ENCODE assay signal across 1 cellular context in the genomic region with DNA sequence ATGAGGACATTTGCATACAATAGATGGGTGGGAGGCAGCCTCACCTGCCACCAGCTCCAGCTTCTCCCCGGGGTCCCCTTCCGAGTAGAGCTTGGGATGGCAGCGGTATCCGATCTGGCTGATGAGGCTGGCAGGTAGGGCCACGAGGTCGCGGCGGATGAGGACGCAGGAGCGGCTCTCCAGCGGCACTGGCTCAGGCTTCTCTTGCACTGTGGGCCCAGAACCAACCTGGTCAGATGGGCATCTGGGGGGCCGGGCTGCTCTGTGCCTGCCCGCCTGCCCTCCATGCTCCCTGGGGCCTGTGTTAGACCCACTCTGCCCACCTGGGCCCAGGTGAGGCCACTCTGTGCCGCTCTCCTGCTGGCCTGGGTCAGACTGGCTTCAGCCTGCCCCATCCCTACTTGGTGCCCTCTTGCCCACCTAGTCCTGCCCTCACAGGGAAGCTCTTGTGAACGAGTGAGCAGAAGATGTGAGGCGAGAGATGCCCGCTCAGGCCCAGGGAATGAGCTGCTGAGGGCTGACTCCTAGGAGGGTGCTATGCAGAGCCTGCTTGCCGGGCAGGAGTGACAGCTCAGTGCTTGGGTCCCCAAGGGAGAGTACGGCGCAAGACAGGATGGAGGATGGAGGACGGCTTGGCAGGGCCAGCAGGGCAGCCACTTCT.
TF ChIP-seq lines count a peak whose summit lies in the region.

No MANE protein-coding gene starts in this region.

TF ChIP-seq in H1, 55 proteins besides CTCF, POLR2A, EP300 and RAD21:
- TF ChIP-seq, protein P1, sequence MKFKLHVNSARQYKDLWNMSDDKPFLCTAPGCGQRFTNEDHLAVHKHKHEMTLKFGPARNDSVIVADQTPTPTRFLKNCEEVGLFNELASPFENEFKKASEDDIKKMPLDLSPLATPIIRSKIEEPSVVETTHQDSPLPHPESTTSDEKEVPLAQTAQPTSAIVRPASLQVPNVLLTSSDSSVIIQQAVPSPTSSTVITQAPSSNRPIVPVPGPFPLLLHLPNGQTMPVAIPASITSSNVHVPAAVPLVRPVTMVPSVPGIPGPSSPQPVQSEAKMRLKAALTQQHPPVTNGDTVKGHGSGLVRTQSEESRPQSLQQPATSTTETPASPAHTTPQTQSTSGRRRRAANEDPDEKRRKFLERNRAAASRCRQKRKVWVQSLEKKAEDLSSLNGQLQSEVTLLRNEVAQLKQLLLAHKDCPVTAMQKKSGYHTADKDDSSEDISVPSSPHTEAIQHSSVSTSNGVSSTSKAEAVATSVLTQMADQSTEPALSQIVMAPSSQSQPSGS (IDR thresholded peaks at IDR 0.05; ENCODE audit: low read length): no peak
- TF ChIP-seq CBX5 (IDR thresholded peaks at IDR 0.05; ENCODE audit: low read depth, low read length) (no peak), SP2 (IDR thresholded peaks at IDR 0.05; ENCODE audit: low read length) (no peak), HDAC2 (IDR thresholded peaks at IDR 0.05; ENCODE audit: borderline replicate concordance in 1 of 2, low read depth in 2 of 2, low read length in 2 of 2) (no peak), CREB1 (IDR thresholded peaks at IDR 0.05) (no peak), BCL11A (IDR thresholded peaks at IDR 0.05; ENCODE audit: low read depth in 2 of 2, low read length in 2 of 2) (no peak), EGR1 (IDR thresholded peaks at IDR 0.05; ENCODE audit: borderline replicate concordance, low read depth, low read length) (no peak), POLR2AphosphoS5 (IDR thresholded peaks at IDR 0.05; ENCODE audit: low read depth, low read length) (no peak), RBBP5 (IDR thresholded peaks at IDR 0.05; ENCODE audit: borderline replicate concordance, low read depth, low read length) (no peak), FOSL1 (IDR thresholded peaks at IDR 0.05; ENCODE audit: insufficient read depth, low read depth, low read length) (no peak), SP1 (IDR thresholded peaks at IDR 0.05; ENCODE audit: low read depth, low read length) (no peak)
- TF ChIP-seq, protein P2, sequence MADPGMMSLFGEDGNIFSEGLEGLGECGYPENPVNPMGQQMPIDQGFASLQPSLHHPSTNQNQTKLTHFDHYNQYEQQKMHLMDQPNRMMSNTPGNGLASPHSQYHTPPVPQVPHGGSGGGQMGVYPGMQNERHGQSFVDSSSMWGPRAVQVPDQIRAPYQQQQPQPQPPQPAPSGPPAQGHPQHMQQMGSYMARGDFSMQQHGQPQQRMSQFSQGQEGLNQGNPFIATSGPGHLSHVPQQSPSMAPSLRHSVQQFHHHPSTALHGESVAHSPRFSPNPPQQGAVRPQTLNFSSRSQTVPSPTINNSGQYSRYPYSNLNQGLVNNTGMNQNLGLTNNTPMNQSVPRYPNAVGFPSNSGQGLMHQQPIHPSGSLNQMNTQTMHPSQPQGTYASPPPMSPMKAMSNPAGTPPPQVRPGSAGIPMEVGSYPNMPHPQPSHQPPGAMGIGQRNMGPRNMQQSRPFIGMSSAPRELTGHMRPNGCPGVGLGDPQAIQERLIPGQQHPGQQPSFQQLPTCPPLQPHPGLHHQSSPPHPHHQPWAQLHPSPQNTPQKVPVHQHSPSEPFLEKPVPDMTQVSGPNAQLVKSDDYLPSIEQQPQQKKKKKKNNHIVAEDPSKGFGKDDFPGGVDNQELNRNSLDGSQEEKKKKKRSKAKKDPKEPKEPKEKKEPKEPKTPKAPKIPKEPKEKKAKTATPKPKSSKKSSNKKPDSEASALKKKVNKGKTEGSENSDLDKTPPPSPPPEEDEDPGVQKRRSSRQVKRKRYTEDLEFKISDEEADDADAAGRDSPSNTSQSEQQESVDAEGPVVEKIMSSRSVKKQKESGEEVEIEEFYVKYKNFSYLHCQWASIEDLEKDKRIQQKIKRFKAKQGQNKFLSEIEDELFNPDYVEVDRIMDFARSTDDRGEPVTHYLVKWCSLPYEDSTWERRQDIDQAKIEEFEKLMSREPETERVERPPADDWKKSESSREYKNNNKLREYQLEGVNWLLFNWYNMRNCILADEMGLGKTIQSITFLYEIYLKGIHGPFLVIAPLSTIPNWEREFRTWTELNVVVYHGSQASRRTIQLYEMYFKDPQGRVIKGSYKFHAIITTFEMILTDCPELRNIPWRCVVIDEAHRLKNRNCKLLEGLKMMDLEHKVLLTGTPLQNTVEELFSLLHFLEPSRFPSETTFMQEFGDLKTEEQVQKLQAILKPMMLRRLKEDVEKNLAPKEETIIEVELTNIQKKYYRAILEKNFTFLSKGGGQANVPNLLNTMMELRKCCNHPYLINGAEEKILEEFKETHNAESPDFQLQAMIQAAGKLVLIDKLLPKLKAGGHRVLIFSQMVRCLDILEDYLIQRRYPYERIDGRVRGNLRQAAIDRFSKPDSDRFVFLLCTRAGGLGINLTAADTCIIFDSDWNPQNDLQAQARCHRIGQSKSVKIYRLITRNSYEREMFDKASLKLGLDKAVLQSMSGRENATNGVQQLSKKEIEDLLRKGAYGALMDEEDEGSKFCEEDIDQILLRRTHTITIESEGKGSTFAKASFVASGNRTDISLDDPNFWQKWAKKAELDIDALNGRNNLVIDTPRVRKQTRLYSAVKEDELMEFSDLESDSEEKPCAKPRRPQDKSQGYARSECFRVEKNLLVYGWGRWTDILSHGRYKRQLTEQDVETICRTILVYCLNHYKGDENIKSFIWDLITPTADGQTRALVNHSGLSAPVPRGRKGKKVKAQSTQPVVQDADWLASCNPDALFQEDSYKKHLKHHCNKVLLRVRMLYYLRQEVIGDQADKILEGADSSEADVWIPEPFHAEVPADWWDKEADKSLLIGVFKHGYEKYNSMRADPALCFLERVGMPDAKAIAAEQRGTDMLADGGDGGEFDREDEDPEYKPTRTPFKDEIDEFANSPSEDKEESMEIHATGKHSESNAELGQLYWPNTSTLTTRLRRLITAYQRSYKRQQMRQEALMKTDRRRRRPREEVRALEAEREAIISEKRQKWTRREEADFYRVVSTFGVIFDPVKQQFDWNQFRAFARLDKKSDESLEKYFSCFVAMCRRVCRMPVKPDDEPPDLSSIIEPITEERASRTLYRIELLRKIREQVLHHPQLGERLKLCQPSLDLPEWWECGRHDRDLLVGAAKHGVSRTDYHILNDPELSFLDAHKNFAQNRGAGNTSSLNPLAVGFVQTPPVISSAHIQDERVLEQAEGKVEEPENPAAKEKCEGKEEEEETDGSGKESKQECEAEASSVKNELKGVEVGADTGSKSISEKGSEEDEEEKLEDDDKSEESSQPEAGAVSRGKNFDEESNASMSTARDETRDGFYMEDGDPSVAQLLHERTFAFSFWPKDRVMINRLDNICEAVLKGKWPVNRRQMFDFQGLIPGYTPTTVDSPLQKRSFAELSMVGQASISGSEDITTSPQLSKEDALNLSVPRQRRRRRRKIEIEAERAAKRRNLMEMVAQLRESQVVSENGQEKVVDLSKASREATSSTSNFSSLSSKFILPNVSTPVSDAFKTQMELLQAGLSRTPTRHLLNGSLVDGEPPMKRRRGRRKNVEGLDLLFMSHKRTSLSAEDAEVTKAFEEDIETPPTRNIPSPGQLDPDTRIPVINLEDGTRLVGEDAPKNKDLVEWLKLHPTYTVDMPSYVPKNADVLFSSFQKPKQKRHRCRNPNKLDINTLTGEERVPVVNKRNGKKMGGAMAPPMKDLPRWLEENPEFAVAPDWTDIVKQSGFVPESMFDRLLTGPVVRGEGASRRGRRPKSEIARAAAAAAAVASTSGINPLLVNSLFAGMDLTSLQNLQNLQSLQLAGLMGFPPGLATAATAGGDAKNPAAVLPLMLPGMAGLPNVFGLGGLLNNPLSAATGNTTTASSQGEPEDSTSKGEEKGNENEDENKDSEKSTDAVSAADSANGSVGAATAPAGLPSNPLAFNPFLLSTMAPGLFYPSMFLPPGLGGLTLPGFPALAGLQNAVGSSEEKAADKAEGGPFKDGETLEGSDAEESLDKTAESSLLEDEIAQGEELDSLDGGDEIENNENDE (IDR thresholded peaks at IDR 0.05; ENCODE audit: insufficient replicate concordance, low read length): no peak
- TF ChIP-seq, protein P3, sequence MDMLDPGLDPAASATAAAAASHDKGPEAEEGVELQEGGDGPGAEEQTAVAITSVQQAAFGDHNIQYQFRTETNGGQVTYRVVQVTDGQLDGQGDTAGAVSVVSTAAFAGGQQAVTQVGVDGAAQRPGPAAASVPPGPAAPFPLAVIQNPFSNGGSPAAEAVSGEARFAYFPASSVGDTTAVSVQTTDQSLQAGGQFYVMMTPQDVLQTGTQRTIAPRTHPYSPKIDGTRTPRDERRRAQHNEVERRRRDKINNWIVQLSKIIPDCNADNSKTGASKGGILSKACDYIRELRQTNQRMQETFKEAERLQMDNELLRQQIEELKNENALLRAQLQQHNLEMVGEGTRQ (IDR thresholded peaks at IDR 0.05; ENCODE audit: low read length): no peak
- TF ChIP-seq, protein P4, sequence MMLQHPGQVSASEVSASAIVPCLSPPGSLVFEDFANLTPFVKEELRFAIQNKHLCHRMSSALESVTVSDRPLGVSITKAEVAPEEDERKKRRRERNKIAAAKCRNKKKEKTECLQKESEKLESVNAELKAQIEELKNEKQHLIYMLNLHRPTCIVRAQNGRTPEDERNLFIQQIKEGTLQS (IDR thresholded peaks at IDR 0.05; ENCODE audit: insufficient read depth, low read depth, low read length): no peak
